ENCODE assay signal across 8 cellular contexts in genomic region chr3:158672293-158673176, GRCh38. TPM values are rescaled to one million over a fixed set of nuclear protein-coding genes. Genes with fewer than 3 reads are reported as not detected.
A peak's percentile ranks its signal among the peaks of the same experiment; 100 is the strongest.
DNase-seq lines count a peak whose midpoint lies in the region; ATAC-seq and TF ChIP-seq lines count a peak whose summit lies in the region.

Gene LXN, minus strand, starts transcription at chr3:158672648. Its CDS starts 170 bp downstream, at chr3:158672478.

- peak; percentile 57 to 58 for TF ChIP-seq CTCF in left lung (IDR thresholded peaks at IDR 0.05)

- intact Hi-C loops in activated CD4-positive, alpha-beta memory T cell treated with anti-CD3 and anti-CD28 coated beads for 36 hours (cut with micrococcal nuclease), result loop anchor here (1.0 kb wide), 3 partner anchors 13 to 119 kb away; no protein-coding TSS in a partner anchor
- intact Hi-C loops in left lung (cut with DNase I), result loop anchor here in 1 of 2 donors (10.0 kb wide), 1 partner anchor 122 kb away; no protein-coding TSS in a partner anchor

- CTCF ChIA-PET in activated CD4-positive, alpha-beta memory T cell treated with anti-CD3 and anti-CD28 coated beads for 36 hours (lab: Charles Lee), result interaction anchor here (0.6 to 4.5 kb wide), 11 partner anchors 10 to 119 kb away, joined by 3 to 39 read pairs (median 3); partner anchors contain the start of gene GFM1

- no peaks in the 10 kb centered on the region for H3K9me3 ChIP-seq in duodenal mucosa (ENCODE audit: control insufficient read depth in 1 of 2, low read length in 2 of 2)
- H3K9me3 ChIP-seq in left lung, result no peaks in the 10 kb centered on the region

- peak within 1 kb of the TSS; percentile 79 to 92 for H3K9ac ChIP-seq in duodenal mucosa (ENCODE audit: low read depth in 1 of 2, low read length in 2 of 2)

- DNase-seq in DMS153 treated with DMSO at 0.1 percent for 48 hours (lab: John Stamatoyannopoulos, UW; ENCODE audit: unreplicated experiment), result peak; percentile 78
- peak; percentile 23 for DNase-seq in HuH-7 (ENCODE audit: low spot score)
- peak; percentile 90 for DNase-seq in activated CD4-positive, alpha-beta memory T cell treated with anti-CD3 and anti-CD28 coated beads for 36 hours
- DNase-seq in left lung, result peak; percentile 93 to 95
- DNase-seq in stimulated activated CD4-positive, alpha-beta T cell treated with anti-CD3 and anti-CD28 coated beads, Interleukin-4, amount 100 ng/mL, for 1 hour, result peak; percentile 68
- DNase-seq in NCI-H1436 treated with DMSO at 0.1 percent for 48 hours (lab: John Stamatoyannopoulos, UW), result no peak

- H3K36me3 Mint-ChIP-seq in activated CD4-positive, alpha-beta memory T cell treated with anti-CD3 and anti-CD28 coated beads for 36 hours, result peaks cover 24% of the 10 kb centered on the region

- H3K27me3 ChIP-seq in duodenal mucosa (ENCODE audit: control insufficient read depth in 1 of 2, insufficient read depth in 2 of 2, low read length in 2 of 2) (no peaks in the 10 kb centered on the region), left lung (no peaks in the 10 kb centered on the region)

- H3K36me3 ChIP-seq in duodenal mucosa (ENCODE audit: control insufficient read depth in 1 of 2, insufficient read depth in 2 of 2, low read length in 2 of 2) (peaks cover 5 to 11% of the 10 kb centered on the region in 2 donors), left lung (peaks cover 0 to 21% of the 10 kb centered on the region in 2 donors)

- no peaks in the 10 kb centered on the region for H3K27me3 Mint-ChIP-seq in activated CD4-positive, alpha-beta memory T cell treated with anti-CD3 and anti-CD28 coated beads for 36 hours

- H3K4me3 ChIP-seq in duodenal mucosa (ENCODE audit: low read depth in 1 of 2, low read length in 2 of 2) (peak within 1 kb of the TSS; percentile 81 to 95), left lung (peak within 1 kb of the TSS; percentile 53 to 55)

- H3K4me1 ChIP-seq in duodenal mucosa (ENCODE audit: control insufficient read depth in 1 of 2, insufficient read depth in 2 of 2, low read length in 2 of 2), result peaks cover 0 to 7% of the 10 kb centered on the region in 2 donors
- peaks cover 0 to 30% of the 10 kb centered on the region in 2 donors for H3K4me1 ChIP-seq in left lung

- ATAC-seq in GM21515 (IDR thresholded peaks at IDR 0.05; ENCODE audit: unreplicated experiment) (peak; percentile 100), left lung (peak; percentile 100)

- peak within 1 kb of the TSS; percentile 76 for H3K27ac ChIP-seq in duodenal mucosa (ENCODE audit: low read depth, low read length)
- peak within 1 kb of the TSS; percentile 86 to 87 for H3K27ac ChIP-seq in left lung

- H3K9me3 Mint-ChIP-seq in activated CD4-positive, alpha-beta memory T cell treated with anti-CD3 and anti-CD28 coated beads for 36 hours, result no peaks in the 10 kb centered on the region

- peak within 1 kb of the TSS; percentile 90 for H3K4me3 Mint-ChIP-seq in activated CD4-positive, alpha-beta memory T cell treated with anti-CD3 and anti-CD28 coated beads for 36 hours

- H3K27ac Mint-ChIP-seq in activated CD4-positive, alpha-beta memory T cell treated with anti-CD3 and anti-CD28 coated beads for 36 hours, result peak within 1 kb of the TSS; percentile 92

- POLR2A ChIA-PET in activated CD4-positive, alpha-beta memory T cell treated with anti-CD3 and anti-CD28 coated beads for 36 hours (lab: Charles Lee), result interaction anchor here (0.6 to 1.0 kb wide), 2 partner anchors 9 to 117 kb away, joined by 4 to 5 read pairs; no protein-coding TSS in a partner anchor

- peaks cover 12% of the 10 kb centered on the region for H3K4me1 Mint-ChIP-seq in activated CD4-positive, alpha-beta memory T cell treated with anti-CD3 and anti-CD28 coated beads for 36 hours (ENCODE audit: low read depth)

RNA-seq across cellular contexts. Expression of gene LXN, which starts in this region (rescaled TPM):
- 1 to 10 TPM; 8.1 to 8.6 TPM for total RNA-seq in activated CD4-positive, alpha-beta memory T cell treated with anti-CD3 and anti-CD28 coated beads for 36 hours
- 10 to 100 TPM; 31.4 to 52.5 TPM for total RNA-seq in left lung
